In the genomic region with DNA sequence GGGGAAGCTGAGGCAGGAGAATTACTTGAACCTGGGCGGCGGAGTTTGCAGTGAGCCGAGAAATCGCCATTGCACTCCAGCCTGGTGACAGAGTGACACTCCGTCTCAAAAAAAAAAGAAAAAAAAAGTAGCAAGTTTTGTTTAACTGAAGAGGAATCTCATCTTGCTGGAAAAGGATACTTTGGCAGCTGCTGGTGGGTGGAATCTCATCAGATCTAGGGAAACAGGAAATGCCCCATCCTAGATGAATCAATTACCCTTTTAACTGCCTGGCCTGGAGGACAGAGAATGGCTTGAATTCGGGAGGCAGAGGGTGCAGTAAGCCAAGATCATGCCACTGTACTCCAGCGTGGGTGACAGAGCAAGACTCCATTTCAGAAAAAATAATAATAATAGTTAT, we compare ENCODE assay signal across 26 cellular contexts. TPM values are rescaled to one million over a fixed set of nuclear protein-coding genes. Genes with fewer than 3 reads are reported as not detected.
A peak's percentile ranks its signal among the peaks of the same experiment; 100 is the strongest.
DNase-seq lines count a peak whose midpoint lies in the region; ATAC-seq and TF ChIP-seq lines count a peak whose summit lies in the region.
"Had no signal": no experiment of that assay in that cellular context is flagged by ENCODE, and none has a peak within 500 bp of the region (broad histone marks: within the 10 kb centered on the region; RNA-seq: fewer than 3 reads in every experiment).

No MANE protein-coding gene starts in this region.

- H3K27ac ChIP-seq in A673 (ENCODE audit: low read depth, low read length, poor library complexity, severe bottlenecking): no peak overlapping the region
- H3K27ac ChIP-seq in VCaP: peak overlapping the region; percentile 94
- H3K27ac ChIP-seq in mesendoderm (ENCODE audit: low read depth, low read length): no peak overlapping the region
- no peak overlapping the region for H3K27ac ChIP-seq in Karpas-422 (ENCODE audit: low read length)
- H3K27ac ChIP-seq: 22Rv1; A549; BLaER1 treated with 17β-estradiol and CSF1 and Interleukin-3, amounts not matched to agents 10 nM and 100 nM; C4-2B had no signal

- H2AK5ac ChIP-seq in mesendoderm (ENCODE audit: low read length): no peak overlapping the region

- H2BK5ac ChIP-seq in mesendoderm (ENCODE audit: low read length): no peak overlapping the region

- no peak overlapping the region for H3K4me3 ChIP-seq in A673 (ENCODE audit: low read depth, low read length, poor library complexity, severe bottlenecking)
- H3K4me3 ChIP-seq in mesendoderm (ENCODE audit: low read length): no peak overlapping the region
- H3K4me3 ChIP-seq in Karpas-422 (ENCODE audit: low read length): no peak overlapping the region
- H3K4me3 ChIP-seq: A549; BLaER1 treated with 17β-estradiol and CSF1 and Interleukin-3, amounts not matched to agents 10 nM and 100 nM; GM12878 had no signal

- H4K8ac ChIP-seq in mesendoderm (ENCODE audit: low read depth, low read length): no peak overlapping the region

- no peaks in the 10 kb centered on the region for H3K9me2 ChIP-seq in Karpas-422 (replicated peaks; ENCODE audit: insufficient read depth, low read length)

- POLR2A ChIA-PET in A673 (lab: Charles Lee; ENCODE audit: low non-redundant PET): no interaction called here

- no peak overlapping the region for H3K23ac ChIP-seq in mesendoderm (ENCODE audit: low read length)

- intact Hi-C loops in A673 (cut with micrococcal nuclease; ENCODE audit: unreplicated experiment): no loop called here

- no peak overlapping the region for H2BK120ac ChIP-seq in mesendoderm (ENCODE audit: low read depth, low read length)

- H3K4me2 ChIP-seq in mesendoderm (ENCODE audit: low read length) (no peak overlapping the region), Karpas-422 (ENCODE audit: low read depth, low read length, poor library complexity, severe bottlenecking) (no peak overlapping the region)
- H3K4me2 ChIP-seq: A549; BLaER1 treated with 17β-estradiol and CSF1 and Interleukin-3, amounts not matched to agents 10 nM and 100 nM had no signal

- H3K9me3 ChIP-seq in A673 (ENCODE audit: low read depth, low read length, poor library complexity, severe bottlenecking) (peaks cover 10% of the 10 kb centered on the region), Karpas-422 (ENCODE audit: low read length) (peaks cover 12% of the 10 kb centered on the region)

- H3K18ac ChIP-seq in mesendoderm (ENCODE audit: low read length): no peak overlapping the region

- H3K9ac ChIP-seq in mesendoderm (ENCODE audit: low read length): no peak overlapping the region
- H3K9ac ChIP-seq in Karpas-422 (ENCODE audit: low read length): no peak overlapping the region
- H3K9ac ChIP-seq: BLaER1 treated with 17β-estradiol and CSF1 and Interleukin-3, amounts not matched to agents 10 nM and 100 nM had no signal

- H3K4ac ChIP-seq in mesendoderm (ENCODE audit: low read depth, low read length): no peak overlapping the region

- DNase-seq in A673 (ENCODE audit: low spot score) (peak; percentile 47), mesendoderm (peak; percentile 34), AG08395 (ENCODE audit: low spot score) (no peak), Karpas-422 (no peak)
- DNase-seq in stimulated activated naive B cell treated with anti-CD40 and anti-IgM and Interleukin-4, amounts not matched to agents 10 μg/mL and 1 μg/mL and 100 μg/mL, for 72 hours: no peak
- DNase-seq: ACHN; AML-193; Caco-2; Calu3; CD4-positive, alpha-beta T cell; CD8-positive, alpha-beta T cell; DMS153; DMS53; DMS79; DND-41; EL; GDM1 had no signal

- H3K4me1 ChIP-seq in A673 (ENCODE audit: insufficient read depth, low read length, poor library complexity, severe bottlenecking): no peaks in the 10 kb centered on the region
- H3K4me1 ChIP-seq in mesendoderm (ENCODE audit: control insufficient read depth, low read depth, low read length): no peaks in the 10 kb centered on the region
- no peaks in the 10 kb centered on the region for H3K4me1 ChIP-seq in Karpas-422 (ENCODE audit: low read length)
- H3K4me1 ChIP-seq: A549; BLaER1 treated with 17β-estradiol and CSF1 and Interleukin-3, amounts not matched to agents 10 nM and 100 nM had no signal

- peaks cover 8 to 14% of the 10 kb centered on the region in 2 donors for H3K4me1 Mint-ChIP-seq in stimulated activated naive B cell treated with anti-CD40 and anti-IgM and Interleukin-4, amounts not matched to agents 10 μg/mL and 1 μg/mL and 100 μg/mL, for 72 hours

- H3K4me3 Mint-ChIP-seq in stimulated activated naive B cell treated with anti-CD40 and anti-IgM and Interleukin-4, amounts not matched to agents 10 μg/mL and 1 μg/mL and 100 μg/mL, for 72 hours: no peak overlapping the region
- H3K4me3 Mint-ChIP-seq: B cell; CD4-positive, alpha-beta T cell; CD8-positive, alpha-beta T cell had no signal

- no peaks in the 10 kb centered on the region for H4K20me1 ChIP-seq in Karpas-422 (ENCODE audit: insufficient read depth, low read depth, low read length)

- ATAC-seq in stimulated activated naive B cell treated with anti-CD40 and anti-IgM and Interleukin-4, amounts not matched to agents 10 μg/mL and 1 μg/mL and 100 μg/mL, for 72 hours (replicated peaks): no peak
- no peak for ATAC-seq in HG02610 (IDR thresholded peaks at IDR 0.05; ENCODE audit: unreplicated experiment)
- ATAC-seq: A549; CD8-positive, alpha-beta T cell; GM12878 had no signal

- H3K36me3 ChIP-seq in A673 (ENCODE audit: insufficient read depth, low read length, poor library complexity, severe bottlenecking) (peaks cover 31% of the 10 kb centered on the region), mesendoderm (ENCODE audit: control insufficient read depth, insufficient read depth, low read length) (peaks cover 8% of the 10 kb centered on the region), Karpas-422 (ENCODE audit: insufficient read depth, low read length) (peaks cover 74% of the 10 kb centered on the region)

- H3K27me3 ChIP-seq in A673 (replicated peaks; ENCODE audit: insufficient read depth, low read depth, low read length, poor library complexity) (no peaks in the 10 kb centered on the region), mesendoderm (ENCODE audit: insufficient read depth, low read length, poor library complexity) (no peaks in the 10 kb centered on the region), Karpas-422 (ENCODE audit: low read length) (no peaks in the 10 kb centered on the region)
- H3K27me3 ChIP-seq: BLaER1 treated with 17β-estradiol and CSF1 and Interleukin-3, amounts not matched to agents 10 nM and 100 nM had no signal

- no peak overlapping the region for H2AFZ ChIP-seq in Karpas-422 (ENCODE audit: low read length)

- H4K5ac ChIP-seq in mesendoderm (ENCODE audit: low read length): no peak overlapping the region

- H2BK15ac ChIP-seq in mesendoderm (replicated peaks; ENCODE audit: low read depth): no peak overlapping the region

- peaks cover 2 to 7% of the 10 kb centered on the region in 2 donors for H3K9me3 Mint-ChIP-seq in stimulated activated naive B cell treated with anti-CD40 and anti-IgM and Interleukin-4, amounts not matched to agents 10 μg/mL and 1 μg/mL and 100 μg/mL, for 72 hours

- TF ChIP-seq CTCF in A673 (conservative IDR thresholded peaks at IDR 0.05; ENCODE audit: low read depth, low read length) (no peak), VCaP (conservative IDR thresholded peaks at IDR 0.05) (no peak)

- no peak overlapping the region for H3K56ac ChIP-seq in mesendoderm (ENCODE audit: low read length)

- H3K27me3 Mint-ChIP-seq in stimulated activated naive B cell treated with anti-CD40 and anti-IgM and Interleukin-4, amounts not matched to agents 10 μg/mL and 1 μg/mL and 100 μg/mL, for 72 hours: no peaks in the 10 kb centered on the region
- H3K27me3 Mint-ChIP-seq: B cell; CD4-positive, alpha-beta T cell had no signal

- peaks cover 7% of the 10 kb centered on the region for H3K79me2 ChIP-seq in mesendoderm (ENCODE audit: control insufficient read depth, insufficient read depth, low read length)
- H3K79me2 ChIP-seq in Karpas-422 (ENCODE audit: low read length): peaks cover 35% of the 10 kb centered on the region

- CTCF ChIA-PET in A673 (lab: Charles Lee): no interaction called here

- peaks cover 75 to 82% of the 10 kb centered on the region in 2 donors for H3K36me3 Mint-ChIP-seq in stimulated activated naive B cell treated with anti-CD40 and anti-IgM and Interleukin-4, amounts not matched to agents 10 μg/mL and 1 μg/mL and 100 μg/mL, for 72 hours

- H3K27ac Mint-ChIP-seq in stimulated activated naive B cell treated with anti-CD40 and anti-IgM and Interleukin-4, amounts not matched to agents 10 μg/mL and 1 μg/mL and 100 μg/mL, for 72 hours: peak overlapping the region; percentile 56
- H3K27ac Mint-ChIP-seq: B cell; CD4-positive, alpha-beta T cell; CD8-positive, alpha-beta T cell had no signal

- peaks cover 4% of the 10 kb centered on the region for H3K79me1 ChIP-seq in mesendoderm (ENCODE audit: low read length)

- BruUV-seq in A673 (replicated peaks; lab: Mats Ljungman, UMichigan): no TSS peak

- no CpG with 5 or more reads among the region's 7 CpGs for WGBS in mesendoderm (ENCODE audit: extremely low coverage, insufficient coverage, low lambda C conversion rate)

RNA-seq across cellular contexts. Expression of gene ZNF320, which starts 8.4 kb away (rescaled TPM):
- 9.2 and 12.2 TPM in 2 replicates for total RNA-seq in A673 (2021)
- polyA plus RNA-seq in mesendoderm (2013, experiment 1 of 2): 8.3 TPM
- polyA plus RNA-seq in mesendoderm (2013, experiment 2 of 2): 8.6 TPM
- 18.9 and 23.7 TPM in 2 replicates for total RNA-seq in Karpas-422 (2014; rRNA removed; shearing (Covaris generic); ENCODE audit: low replicate concordance)
- total RNA-seq: G401 had no signal
- polyA plus RNA-seq: A549 had no signal

RNA-seq across cellular contexts. Expression of gene ZNF468, which starts 31.7 kb away (rescaled TPM):
- 11.3 and 14.4 TPM in 2 replicates for total RNA-seq in A673 (2021)
- polyA plus RNA-seq in mesendoderm (2013, experiment 1 of 2): 18.7 TPM
- 19.1 TPM for polyA plus RNA-seq in mesendoderm (2013, experiment 2 of 2)
- 38.3 and 55.2 TPM in 2 replicates for total RNA-seq in Karpas-422 (2014; rRNA removed; shearing (Covaris generic); ENCODE audit: low replicate concordance)

RNA-seq across cellular contexts. Expression of gene ZNF888, which starts 34.2 kb away (rescaled TPM):
- total RNA-seq in A673 (2021): 3.4 and 4.6 TPM in 2 replicates
- polyA plus RNA-seq in mesendoderm (2013, experiment 1 of 2): 4.5 TPM
- polyA plus RNA-seq in mesendoderm (2013, experiment 2 of 2): 4.4 TPM
- total RNA-seq in Karpas-422 (2014; rRNA removed; shearing (Covaris generic); ENCODE audit: low replicate concordance): 6.0 and 10.5 TPM in 2 replicates
- polyA plus RNA-seq: A549 had no signal

Comparison
In these comparisons a context has a peak if more than half of its experiments do, and no peak if none do; other contexts are left out.
1. DNase-seq: peak in A673 (single experiment) and mesendoderm (single experiment); none in stimulated activated naive B cell treated with anti-CD40 and anti-IgM and Interleukin-4, amounts not matched to agents 10 μg/mL and 1 μg/mL and 100 μg/mL, for 72 hours (single experiment), AG08395 (single experiment) and Karpas-422 (single experiment).